ENCODE assay signal across 23 cellular contexts in genomic region chr11:6156628-6157367, GRCh38. TPM values are rescaled to one million over a fixed set of nuclear protein-coding genes. Genes with fewer than 3 reads are reported as not detected.
DNase-seq lines count a peak whose midpoint lies in the region; ATAC-seq, FAIRE-seq and TF ChIP-seq lines count a peak whose summit lies in the region.
"Had no signal": no experiment of that assay in that cellular context is flagged by ENCODE, and none has a peak within 500 bp of the region (broad histone marks: within the 10 kb centered on the region; RNA-seq: fewer than 3 reads in every experiment).

No MANE protein-coding gene starts in this region.

- H3K9me3 ChIP-seq in HepG2 (ENCODE audit: low read length) (peaks cover 3% of the 10 kb centered on the region; the same call in 1 of the 2 replicates), right lobe of liver (no peaks in the 10 kb centered on the region), NT2/D1 (ENCODE audit: insufficient read depth, low read length) (no peaks in the 10 kb centered on the region), prostate gland (no peaks in the 10 kb centered on the region)
- H3K9me3 ChIP-seq: gastroesophageal sphincter had no signal

- intact Hi-C loops in HepG2 (cut with micrococcal nuclease; ENCODE audit: unreplicated experiment) (no loop called here), right lobe of liver (cut with DNase I) (no loop called here), Right ventricle myocardium superior (cut with DNase I) (no loop called here), prostate gland (cut with DNase I) (no loop called here)

- H3K4me3 ChIP-seq in HepG2 (replicated peaks in 1 of 3; ENCODE audit: insufficient read depth in 1 of 3, low read depth in 2 of 3, low read length in 3 of 3) (no peak overlapping the region), right lobe of liver (no peak overlapping the region), NT2/D1 (ENCODE audit: insufficient read length, low read depth) (no peak overlapping the region), fibroblast of pulmonary artery (replicated peaks; ENCODE audit: low read depth, low read length) (no peak overlapping the region), prostate gland (no peak overlapping the region)
- H3K4me3 ChIP-seq: gastroesophageal sphincter, smooth muscle cell had no signal

- no TSS peak for BruUV-seq in HepG2 (replicated peaks; lab: Mats Ljungman, UMichigan)

- H3K4me1 ChIP-seq in HepG2 (ENCODE audit: insufficient read depth, low read length) (peaks cover 18% of the 10 kb centered on the region), right lobe of liver (no peaks in the 10 kb centered on the region), NT2/D1 (ENCODE audit: insufficient read depth, insufficient read length) (no peaks in the 10 kb centered on the region), prostate gland (replicated peaks) (no peaks in the 10 kb centered on the region)
- H3K4me1 ChIP-seq: gastroesophageal sphincter had no signal

- H3K36me3 ChIP-seq in HepG2 (replicated peaks in 1 of 2; ENCODE audit: control insufficient read depth in 1 of 2, insufficient read depth in 2 of 2, low read length in 2 of 2) (no peaks in the 10 kb centered on the region), right lobe of liver (no peaks in the 10 kb centered on the region), NT2/D1 (ENCODE audit: insufficient read depth, insufficient read length, low read length) (no peaks in the 10 kb centered on the region), prostate gland (no peaks in the 10 kb centered on the region)
- H3K36me3 ChIP-seq: gastroesophageal sphincter had no signal

- TF ChIP-seq RAD21 in HepG2 (CRISPR knock-in tag; IDR thresholded peaks at IDR 0.05), result no peak

- no peak overlapping the region for H3K9ac ChIP-seq in HepG2 (ENCODE audit: insufficient read depth, low read depth, low read length)
- H3K9ac ChIP-seq in NT2/D1 (ENCODE audit: insufficient read length, low read depth), result no peak overlapping the region

- no peak for TF ChIP-seq CTCF in HepG2 (CRISPR knock-in tag; IDR thresholded peaks at IDR 0.05)
- TF ChIP-seq CTCF in right lobe of liver (IDR thresholded peaks at IDR 0.05), result no peak
- TF ChIP-seq CTCF in fibroblast of pulmonary artery (IDR thresholded peaks at IDR 0.05; ENCODE audit: low read length, missing control alignments), result no peak
- TF ChIP-seq CTCF in prostate gland (IDR thresholded peaks at IDR 0.05), result no peak

- H3K79me2 ChIP-seq in HepG2 (ENCODE audit: insufficient read depth, low read length), result no peaks in the 10 kb centered on the region

- TF ChIP-seq POLR2A in HepG2 (IDR thresholded peaks at IDR 0.05; ENCODE audit: insufficient read depth in 1 of 2, low read depth in 2 of 2, low read length in 2 of 2) (no peak), right lobe of liver (IDR thresholded peaks at IDR 0.05) (no peak), prostate gland (IDR thresholded peaks at IDR 0.05) (no peak)

- POLR2A ChIA-PET in HepG2 (lab: Yijun Ruan, JAX), result no interaction called here

- H3K27me3 ChIP-seq in HepG2 (ENCODE audit: control insufficient read depth in 1 of 2, insufficient read depth in 2 of 2, low read length in 2 of 2) (no peaks in the 10 kb centered on the region), right lobe of liver (no peaks in the 10 kb centered on the region), NT2/D1 (ENCODE audit: insufficient read depth, insufficient read length) (no peaks in the 10 kb centered on the region), prostate gland (replicated peaks; ENCODE audit: insufficient read depth) (no peaks in the 10 kb centered on the region)
- H3K27me3 ChIP-seq: gastroesophageal sphincter had no signal

- H3K27ac ChIP-seq in HepG2 (ENCODE audit: extremely low read length, insufficient read depth, low read length) (no peak overlapping the region), right lobe of liver (no peak overlapping the region), prostate gland (no peak overlapping the region)
- H3K27ac ChIP-seq: gastroesophageal sphincter had no signal

- no peak for TF ChIP-seq EP300 in HepG2 (IDR thresholded peaks at IDR 0.05; ENCODE audit: low read depth in 2 of 2, low read length in 2 of 2)
- TF ChIP-seq EP300 in HepG2 (CRISPR knock-in tag; IDR thresholded peaks at IDR 0.05; ENCODE audit: borderline replicate concordance), result no peak

- CTCF ChIA-PET in HepG2 (lab: Yijun Ruan, JAX; ENCODE audit: low intra/inter-chr PET ratio, low total read pairs), result no interaction called here

- no peak overlapping the region for H2AFZ ChIP-seq in HepG2 (ENCODE audit: low read length)

- no peak for FAIRE-seq in HepG2 (lab: Jason Lieb, UNC)

- ATAC-seq in HepG2, result no peak
- ATAC-seq in right lobe of liver, result no peak
- ATAC-seq in Right ventricle myocardium superior (ENCODE audit: poor library complexity), result no peak
- ATAC-seq: gastroesophageal sphincter; naive thymus-derived CD8-positive, alpha-beta T cell had no signal

- H3K4me2 ChIP-seq in HepG2 (ENCODE audit: low read depth, low read length), result 0 out of 2 replicates have a peak overlapping the region, but pooled peaks have one; percentile 3
- H3K4me2 ChIP-seq: smooth muscle cell had no signal

- 42% methylated on average over 7 of the region's 7 CpGs for WGBS in HepG2 (ENCODE audit: low lambda C conversion rate)
- WGBS in right lobe of liver (ENCODE audit: insufficient coverage, low coverage, low lambda C conversion rate, missing lambda C conversion rate), result 77% methylated on average over 4 of the region's 7 CpGs
- 70% methylated on average over 7 of the region's 7 CpGs for WGBS in prostate gland

- DNase-seq in HepG2 (ENCODE audit: low spot score) (no peak), right lobe of liver (no peak), NT2/D1 (ENCODE audit: low read depth, low spot score) (peak; percentile 5), fibroblast of pulmonary artery (ENCODE audit: low read depth) (peak; percentile 0), Right ventricle myocardium superior (no peak), prostate gland (ENCODE audit: low spot score) (no peak), NCI-H2029 treated with DMSO at 0.1 percent for 48 hours (lab: John Stamatoyannopoulos, UW) (no peak), NCI-H524 treated with DMSO at 0.1 percent for 48 hours (lab: John Stamatoyannopoulos, UW) (no peak)
- DNase-seq: ACHN; activated CD4-positive, alpha-beta T cell treated with anti-CD3 and anti-CD28 coated beads, Interleukin-2, amount 50 U/mL, for 4 hours; activated gamma-delta T cell; CD4-positive, CD25-positive, alpha-beta regulatory T cell; Kasumi-1; mesenchymal stem cell; naive thymus-derived CD8-positive, alpha-beta T cell; NCI-H82; posterior cingulate gyrus; stimulated activated CD4-positive, alpha-beta T cell treated with anti-CD3 and anti-CD28 coated beads, Interleukin-4, amount 100 ng/mL, for 1 hour; T-helper 1 cell had no signal

- H4K20me1 ChIP-seq in HepG2 (ENCODE audit: insufficient read depth, low read length), result no peaks in the 10 kb centered on the region

- in situ Hi-C loops in HepG2 (cut with HindIII; ENCODE audit: extremely low pct_ligation_motif_present, low pct_unique_long_range_greater_than_20kb), result no loop called here

RNA-seq across cellular contexts. Expression of gene OR52B2, which starts 13.3 kb away (rescaled TPM):
- total RNA-seq in HepG2 (2016; rRNA removed; fragmentation: Illumina TruSeq; extraction: Trizol), result not detected in 2 replicates
- total RNA-seq in HepG2 (2016; cell fraction: cytosol; rRNA removed; fragmentation: Illumina TruSeq; extraction: Trizol; ENCODE audit: low read depth), result not detected in 2 replicates
- not detected in 2 replicates for total RNA-seq in HepG2 (2016; cell fraction: insoluble cytoplasmic fraction; rRNA removed; fragmentation: Illumina TruSeq; extraction: Trizol)
- total RNA-seq in HepG2 (2016; cell fraction: membrane; rRNA removed; fragmentation: Illumina TruSeq; extraction: Trizol), result not detected in 2 replicates
- total RNA-seq in HepG2 (2016; cell fraction: nucleus; rRNA removed; fragmentation: Illumina TruSeq; extraction: Trizol), result not detected in 2 replicates
- not detected in 2 replicates for polyA plus RNA-seq in HepG2 (2011; rRNA removed)
- not detected in 2 replicates for polyA plus RNA-seq in HepG2 (2011; cell fraction: cytosol; rRNA removed)
- not detected in 2 replicates for polyA plus RNA-seq in HepG2 (2011; cell fraction: nucleus; rRNA removed)
- polyA plus RNA-seq in HepG2 (2012), result not detected in 2 replicates
- not detected in 2 replicates for polyA plus RNA-seq in HepG2 (2016; cell fraction: cytosol; fragmentation: Illumina TruSeq; extraction: Trizol; ENCODE audit: low read depth)
- not detected in 2 replicates for polyA plus RNA-seq in HepG2 (2016; cell fraction: insoluble cytoplasmic fraction; fragmentation: Illumina TruSeq; extraction: Trizol; ENCODE audit: low read depth)
- not detected in 2 replicates for polyA plus RNA-seq in HepG2 (2016; cell fraction: membrane; fragmentation: Illumina TruSeq; extraction: Trizol; ENCODE audit: low read depth)
- not detected in 2 replicates for polyA plus RNA-seq in HepG2 (2016; cell fraction: nucleus; fragmentation: Illumina TruSeq; extraction: Trizol; ENCODE audit: insufficient read depth, low read depth)
- polyA minus RNA-seq in HepG2 (2011; rRNA and poly(A)+ RNA removed; ENCODE audit: low replicate concordance), result 0.42 TPM in 1 of 2 replicates, not detected in the other
- polyA minus RNA-seq in HepG2 (2011; cell fraction: cytosol; rRNA and poly(A)+ RNA removed), result not detected in 2 replicates
- polyA minus RNA-seq in HepG2 (2011; cell fraction: nucleus; rRNA and poly(A)+ RNA removed), result not detected in 2 replicates
- under 1 TPM in 1 of 6 experiments, not detected in 5; 0.20 TPM for total RNA-seq in right lobe of liver
- total RNA-seq in Right ventricle myocardium superior, result not detected
- total RNA-seq in prostate gland, result not detected
- total RNA-seq: CD4-positive, CD25-positive, alpha-beta regulatory T cell; epithelial cell of proximal tubule; gastroesophageal sphincter; naive thymus-derived CD8-positive, alpha-beta T cell; smooth muscle cell; ureter had no signal
- polyA plus RNA-seq: CD4-positive, CD25-positive, alpha-beta regulatory T cell; naive thymus-derived CD8-positive, alpha-beta T cell; smooth muscle cell had no signal

RNA-seq across cellular contexts. Expression of gene OR52W1, which starts 42.2 kb away (rescaled TPM):
- not detected in 2 replicates for total RNA-seq in HepG2 (2016; rRNA removed; fragmentation: Illumina TruSeq; extraction: Trizol)
- not detected in 2 replicates for total RNA-seq in HepG2 (2016; cell fraction: cytosol; rRNA removed; fragmentation: Illumina TruSeq; extraction: Trizol; ENCODE audit: low read depth)
- not detected in 2 replicates for total RNA-seq in HepG2 (2016; cell fraction: insoluble cytoplasmic fraction; rRNA removed; fragmentation: Illumina TruSeq; extraction: Trizol)
- total RNA-seq in HepG2 (2016; cell fraction: membrane; rRNA removed; fragmentation: Illumina TruSeq; extraction: Trizol), result not detected in 2 replicates
- total RNA-seq in HepG2 (2016; cell fraction: nucleus; rRNA removed; fragmentation: Illumina TruSeq; extraction: Trizol), result not detected in 2 replicates
- not detected in 2 replicates for polyA plus RNA-seq in HepG2 (2011; rRNA removed)
- not detected in 2 replicates for polyA plus RNA-seq in HepG2 (2011; cell fraction: cytosol; rRNA removed)
- not detected in 2 replicates for polyA plus RNA-seq in HepG2 (2011; cell fraction: nucleus; rRNA removed)
- polyA plus RNA-seq in HepG2 (2012), result not detected in 2 replicates
- polyA plus RNA-seq in HepG2 (2016; cell fraction: cytosol; fragmentation: Illumina TruSeq; extraction: Trizol; ENCODE audit: low read depth), result not detected in 2 replicates
- not detected in 2 replicates for polyA plus RNA-seq in HepG2 (2016; cell fraction: insoluble cytoplasmic fraction; fragmentation: Illumina TruSeq; extraction: Trizol; ENCODE audit: low read depth)
- polyA plus RNA-seq in HepG2 (2016; cell fraction: membrane; fragmentation: Illumina TruSeq; extraction: Trizol; ENCODE audit: low read depth), result not detected in 2 replicates
- polyA plus RNA-seq in HepG2 (2016; cell fraction: nucleus; fragmentation: Illumina TruSeq; extraction: Trizol; ENCODE audit: insufficient read depth, low read depth), result not detected in 2 replicates
- polyA minus RNA-seq in HepG2 (2011; rRNA and poly(A)+ RNA removed; ENCODE audit: low replicate concordance), result not detected in 2 replicates
- not detected in 2 replicates for polyA minus RNA-seq in HepG2 (2011; cell fraction: cytosol; rRNA and poly(A)+ RNA removed)
- not detected in 2 replicates for polyA minus RNA-seq in HepG2 (2011; cell fraction: nucleus; rRNA and poly(A)+ RNA removed)
- total RNA-seq in right lobe of liver, result not detected
- total RNA-seq in Right ventricle myocardium superior, result not detected
- total RNA-seq in prostate gland, result not detected
- total RNA-seq: CD4-positive, CD25-positive, alpha-beta regulatory T cell; epithelial cell of proximal tubule; gastroesophageal sphincter; naive thymus-derived CD8-positive, alpha-beta T cell; smooth muscle cell; ureter had no signal
- polyA plus RNA-seq: CD4-positive, CD25-positive, alpha-beta regulatory T cell; naive thymus-derived CD8-positive, alpha-beta T cell; smooth muscle cell had no signal

RNA-seq across cellular contexts. Expression of gene C11orf42, which starts 48.6 kb away (rescaled TPM):
- total RNA-seq in HepG2 (2016; rRNA removed; fragmentation: Illumina TruSeq; extraction: Trizol) (not detected in 2 replicates), right lobe of liver (not detected), Right ventricle myocardium superior (not detected), prostate gland (1 to 10 TPM in 1 of 2 donors, not detected in 1; 2.4 TPM)
- total RNA-seq in HepG2 (2016; cell fraction: cytosol; rRNA removed; fragmentation: Illumina TruSeq; extraction: Trizol; ENCODE audit: low read depth), result not detected in 2 replicates
- not detected in 2 replicates for total RNA-seq in HepG2 (2016; cell fraction: insoluble cytoplasmic fraction; rRNA removed; fragmentation: Illumina TruSeq; extraction: Trizol)
- total RNA-seq in HepG2 (2016; cell fraction: membrane; rRNA removed; fragmentation: Illumina TruSeq; extraction: Trizol), result not detected in 2 replicates
- total RNA-seq in HepG2 (2016; cell fraction: nucleus; rRNA removed; fragmentation: Illumina TruSeq; extraction: Trizol), result not detected in 2 replicates
- not detected in 2 replicates for polyA plus RNA-seq in HepG2 (2011; rRNA removed)
- polyA plus RNA-seq in HepG2 (2011; cell fraction: cytosol; rRNA removed), result not detected in 2 replicates
- not detected in 2 replicates for polyA plus RNA-seq in HepG2 (2011; cell fraction: nucleus; rRNA removed)
- polyA plus RNA-seq in HepG2 (2012), result 0.12 TPM in 1 of 2 replicates, not detected in the other
- polyA plus RNA-seq in HepG2 (2016; cell fraction: cytosol; fragmentation: Illumina TruSeq; extraction: Trizol; ENCODE audit: low read depth), result not detected in 2 replicates
- polyA plus RNA-seq in HepG2 (2016; cell fraction: insoluble cytoplasmic fraction; fragmentation: Illumina TruSeq; extraction: Trizol; ENCODE audit: low read depth), result not detected in 2 replicates
- not detected in 2 replicates for polyA plus RNA-seq in HepG2 (2016; cell fraction: membrane; fragmentation: Illumina TruSeq; extraction: Trizol; ENCODE audit: low read depth)
- polyA plus RNA-seq in HepG2 (2016; cell fraction: nucleus; fragmentation: Illumina TruSeq; extraction: Trizol; ENCODE audit: insufficient read depth, low read depth), result not detected in 2 replicates
- not detected in 2 replicates for polyA minus RNA-seq in HepG2 (2011; rRNA and poly(A)+ RNA removed; ENCODE audit: low replicate concordance)
- polyA minus RNA-seq in HepG2 (2011; cell fraction: cytosol; rRNA and poly(A)+ RNA removed), result not detected in 2 replicates
- polyA minus RNA-seq in HepG2 (2011; cell fraction: nucleus; rRNA and poly(A)+ RNA removed), result not detected in 2 replicates
- total RNA-seq: CD4-positive, CD25-positive, alpha-beta regulatory T cell; epithelial cell of proximal tubule; gastroesophageal sphincter; naive thymus-derived CD8-positive, alpha-beta T cell; smooth muscle cell; ureter had no signal
- polyA plus RNA-seq: CD4-positive, CD25-positive, alpha-beta regulatory T cell; naive thymus-derived CD8-positive, alpha-beta T cell; smooth muscle cell had no signal

RNA-seq across cellular contexts. Expression of gene OR56B4, which starts 49.3 kb away (rescaled TPM):
- not detected in 2 replicates for total RNA-seq in HepG2 (2016; rRNA removed; fragmentation: Illumina TruSeq; extraction: Trizol)
- not detected in 2 replicates for total RNA-seq in HepG2 (2016; cell fraction: cytosol; rRNA removed; fragmentation: Illumina TruSeq; extraction: Trizol; ENCODE audit: low read depth)
- total RNA-seq in HepG2 (2016; cell fraction: insoluble cytoplasmic fraction; rRNA removed; fragmentation: Illumina TruSeq; extraction: Trizol), result not detected in 2 replicates
- total RNA-seq in HepG2 (2016; cell fraction: membrane; rRNA removed; fragmentation: Illumina TruSeq; extraction: Trizol), result not detected in 2 replicates
- not detected in 2 replicates for total RNA-seq in HepG2 (2016; cell fraction: nucleus; rRNA removed; fragmentation: Illumina TruSeq; extraction: Trizol)
- polyA plus RNA-seq in HepG2 (2011; rRNA removed), result not detected in 2 replicates
- polyA plus RNA-seq in HepG2 (2011; cell fraction: cytosol; rRNA removed), result not detected in 2 replicates
- polyA plus RNA-seq in HepG2 (2011; cell fraction: nucleus; rRNA removed), result not detected in 2 replicates
- polyA plus RNA-seq in HepG2 (2012), result not detected in 2 replicates
- polyA plus RNA-seq in HepG2 (2016; cell fraction: cytosol; fragmentation: Illumina TruSeq; extraction: Trizol; ENCODE audit: low read depth), result not detected in 2 replicates
- not detected in 2 replicates for polyA plus RNA-seq in HepG2 (2016; cell fraction: insoluble cytoplasmic fraction; fragmentation: Illumina TruSeq; extraction: Trizol; ENCODE audit: low read depth)
- not detected in 2 replicates for polyA plus RNA-seq in HepG2 (2016; cell fraction: membrane; fragmentation: Illumina TruSeq; extraction: Trizol; ENCODE audit: low read depth)
- polyA plus RNA-seq in HepG2 (2016; cell fraction: nucleus; fragmentation: Illumina TruSeq; extraction: Trizol; ENCODE audit: insufficient read depth, low read depth), result not detected in 2 replicates
- not detected in 2 replicates for polyA minus RNA-seq in HepG2 (2011; rRNA and poly(A)+ RNA removed; ENCODE audit: low replicate concordance)
- not detected in 2 replicates for polyA minus RNA-seq in HepG2 (2011; cell fraction: cytosol; rRNA and poly(A)+ RNA removed)
- polyA minus RNA-seq in HepG2 (2011; cell fraction: nucleus; rRNA and poly(A)+ RNA removed), result not detected in 2 replicates
- not detected for total RNA-seq in right lobe of liver
- not detected for total RNA-seq in Right ventricle myocardium superior
- total RNA-seq in prostate gland, result not detected
- total RNA-seq: CD4-positive, CD25-positive, alpha-beta regulatory T cell; epithelial cell of proximal tubule; gastroesophageal sphincter; naive thymus-derived CD8-positive, alpha-beta T cell; smooth muscle cell; ureter had no signal
- polyA plus RNA-seq: smooth muscle cell had no signal

Comparison
In these comparisons a context has a peak if more than half of its experiments do, and no peak if none do; other contexts are left out.
1. DNase-seq: peak in NT2/D1 (single experiment) and fibroblast of pulmonary artery (single experiment); none in HepG2 (single experiment), right lobe of liver (0 of 3), Right ventricle myocardium superior (single experiment), prostate gland (single experiment), NCI-H2029 treated with DMSO at 0.1 percent for 48 hours (single experiment) and NCI-H524 treated with DMSO at 0.1 percent for 48 hours (single experiment).